In genomic region chr2:44957656-44958327, GRCh38 we compare ENCODE assay signal across 1 cellular context.
TF ChIP-seq lines count a peak whose summit lies in the region.

No MANE protein-coding gene starts in this region.

TF ChIP-seq in H1, 55 proteins besides CTCF, POLR2A, EP300 and RAD21:
- no peak for TF ChIP-seq SP1 (IDR thresholded peaks at IDR 0.05; ENCODE audit: low read depth, low read length)
